8 cellular contexts compared by ENCODE assay signal in genomic region chr6:28489366-28490190, GRCh38. TPM values are rescaled to one million over a fixed set of nuclear protein-coding genes. Genes with fewer than 3 reads are reported as not detected.
DNase-seq lines count a peak whose midpoint lies in the region; ATAC-seq lines count a peak whose summit lies in the region.

No MANE protein-coding gene starts in this region.

- H3K4me3 Mint-ChIP-seq in activated T-cell treated with anti-CD3 and anti-CD28 coated beads, Interleukin-2, amount 50 U/mL, for 72 hours: peak overlapping the region; percentile 90 to 91

- H3K79me1 ChIP-seq in trophoblast cell (ENCODE audit: low read length): peaks cover 3% of the 10 kb centered on the region

- peaks cover 30% of the 10 kb centered on the region for H3K4me1 Mint-ChIP-seq in activated T-cell treated with anti-CD3 and anti-CD28 coated beads, Interleukin-2, amount 50 U/mL, for 72 hours (ENCODE audit: low read depth)

- DNase-seq in DMS 273 (lab: John Stamatoyannopoulos, UW; ENCODE audit: unreplicated experiment) (peak; percentile 90), GM23248 (peak; percentile 75), NCI-H1694 treated with DMSO at 0.1 percent for 48 hours (lab: John Stamatoyannopoulos, UW) (peak; percentile 33), glomerular visceral epithelial cell (ENCODE audit: extremely low spot score) (peak; percentile 16), trophoblast cell (peak; percentile 77 to 86), DMS53 (lab: John Stamatoyannopoulos, UW) (no peak), NCI-H146 treated with DMSO at 0.1 percent for 48 hours (lab: John Stamatoyannopoulos, UW; ENCODE audit: unreplicated experiment) (no peak)
- DNase-seq in activated T-cell treated with anti-CD3 and anti-CD28 coated beads, Interleukin-2, amount 50 U/mL, for 72 hours: peak; percentile 62 to 69

- WGBS in GM23248 (ENCODE audit: low coverage in 1 of 2, low lambda C conversion rate in 2 of 2, missing lambda C conversion rate in 2 of 2), 2 experiments: 4 to 8% methylated on average over 33 to 40 of the region's 40 CpGs
- no CpG with 5 or more reads among the region's 40 CpGs for WGBS in trophoblast cell (ENCODE audit: extremely low coverage, insufficient coverage, insufficient read length)

- H4K12ac ChIP-seq in trophoblast cell (ENCODE audit: low read depth, low read length): peak overlapping the region; percentile 21

- H4K8ac ChIP-seq in trophoblast cell (ENCODE audit: low read depth, low read length): peak overlapping the region; percentile 48

- peak overlapping the region; percentile 99 for H3K27ac Mint-ChIP-seq in activated T-cell treated with anti-CD3 and anti-CD28 coated beads, Interleukin-2, amount 50 U/mL, for 72 hours

- H3K4me2 ChIP-seq in GM23248 (ENCODE audit: unreplicated experiment) (peak overlapping the region; percentile 88), trophoblast cell (ENCODE audit: low read length) (peak overlapping the region; percentile 71)

- no peak overlapping the region for H3K27ac ChIP-seq in GM23248
- peak overlapping the region; percentile 57 for H3K27ac ChIP-seq in trophoblast cell (ENCODE audit: low read depth, low read length)

- ATAC-seq in activated T-cell treated with anti-CD3 and anti-CD28 coated beads, Interleukin-2, amount 50 U/mL, for 72 hours (replicated peaks in 1 of 2): peak; percentile 85 to 88

- no peaks in the 10 kb centered on the region for H3K9me3 Mint-ChIP-seq in activated T-cell treated with anti-CD3 and anti-CD28 coated beads, Interleukin-2, amount 50 U/mL, for 72 hours

- H3K36me3 ChIP-seq in GM23248 (ENCODE audit: low read depth) (no peaks in the 10 kb centered on the region), trophoblast cell (ENCODE audit: control insufficient read depth in 1 of 2, insufficient read depth in 2 of 2, low read length in 2 of 2) (no peaks in the 10 kb centered on the region)

- H3K14ac ChIP-seq in trophoblast cell (ENCODE audit: low read length): peak overlapping the region; percentile 7

- H3K4me3 ChIP-seq in GM23248 (peak overlapping the region; percentile 88), trophoblast cell (ENCODE audit: low read depth, low read length) (peak overlapping the region; percentile 71)

- H3K4ac ChIP-seq in trophoblast cell (ENCODE audit: low read depth, low read length): no peak overlapping the region

- H2BK5ac ChIP-seq in trophoblast cell (ENCODE audit: low read depth, low read length, poor library complexity): peak overlapping the region; percentile 32

- H3K27me3 ChIP-seq in GM23248 (replicated peaks; ENCODE audit: insufficient read depth) (peaks cover 4% of the 10 kb centered on the region; the same call in 1 of the 2 replicates), trophoblast cell (ENCODE audit: insufficient read depth, low read length) (no peaks in the 10 kb centered on the region)

- H2AFZ ChIP-seq in GM23248: peak overlapping the region; percentile 98
- peak overlapping the region; percentile 82 for H2AFZ ChIP-seq in trophoblast cell (ENCODE audit: insufficient read depth, low read length, poor library complexity)

- no peaks in the 10 kb centered on the region for H4K20me1 ChIP-seq in GM23248 (ENCODE audit: insufficient read depth)

- peak overlapping the region; percentile 11 for H4K91ac ChIP-seq in trophoblast cell (ENCODE audit: low read depth, low read length)

- H2BK120ac ChIP-seq in trophoblast cell (ENCODE audit: insufficient read depth, low read length, poor library complexity): no peak overlapping the region

- no peak overlapping the region for H3K18ac ChIP-seq in trophoblast cell (ENCODE audit: low read length)

- in situ Hi-C loops in GM23248 (cut with MboI): no loop called here

- H3K79me2 ChIP-seq in GM23248 (ENCODE audit: insufficient read depth) (no peaks in the 10 kb centered on the region), trophoblast cell (ENCODE audit: control insufficient read depth, insufficient read depth, low read length, poor library complexity) (no peaks in the 10 kb centered on the region)

- no peaks in the 10 kb centered on the region; the same call in 1 of the 2 replicates for H3F3A ChIP-seq in GM23248 (ENCODE audit: insufficient read depth)

- no peak overlapping the region for H2BK12ac ChIP-seq in trophoblast cell (ENCODE audit: low read length)

- no peaks in the 10 kb centered on the region for H3K4me1 ChIP-seq in GM23248 (ENCODE audit: insufficient read depth)
- peaks cover 0 to 2% of the 10 kb centered on the region in 2 experiments for H3K4me1 ChIP-seq in trophoblast cell (ENCODE audit: control insufficient read depth in 1 of 2, insufficient read depth in 2 of 2, low read length in 2 of 2)

- no peaks in the 10 kb centered on the region for H3K9me2 ChIP-seq in GM23248 (ENCODE audit: insufficient read depth)

- peaks cover 57% of the 10 kb centered on the region for H3K27me3 Mint-ChIP-seq in activated T-cell treated with anti-CD3 and anti-CD28 coated beads, Interleukin-2, amount 50 U/mL, for 72 hours (ENCODE audit: low read depth)

- H2AK5ac ChIP-seq in trophoblast cell (ENCODE audit: low read length): no peak overlapping the region

- H3K36me3 Mint-ChIP-seq in activated T-cell treated with anti-CD3 and anti-CD28 coated beads, Interleukin-2, amount 50 U/mL, for 72 hours (ENCODE audit: insufficient read depth in 2 of 2): no peaks in the 10 kb centered on the region

- H3K23ac ChIP-seq in trophoblast cell (ENCODE audit: low read length): no peak overlapping the region

- H3K9me3 ChIP-seq in GM23248 (ENCODE audit: low read depth): no peaks in the 10 kb centered on the region
- no peaks in the 10 kb centered on the region for H3K9me3 ChIP-seq in trophoblast cell (ENCODE audit: insufficient read depth, low read depth, low read length)

- H3K9ac ChIP-seq in GM23248: peak overlapping the region; percentile 79
- H3K9ac ChIP-seq in trophoblast cell (ENCODE audit: low read length): peak overlapping the region; percentile 30

RNA-seq across cellular contexts. Expression of gene GPX6, which starts 26.0 kb away (rescaled TPM):
- total RNA-seq in GM23248 (2014; rRNA removed; shearing (Covaris generic)): not detected in 2 replicates
- not detected in 2 replicates for polyA plus RNA-seq in GM23248 (2016; fragmentation: Nextera tagmentation; extraction: Ambion mirVana)
- not detected for total RNA-seq in activated T-cell treated with anti-CD3 and anti-CD28 coated beads, Interleukin-2, amount 50 U/mL, for 72 hours
- polyA plus RNA-seq in trophoblast cell (2013): not detected in 2 replicates

RNA-seq across cellular contexts. Expression of gene GPX5, which starts 36.1 kb away (rescaled TPM):
- not detected in 2 replicates for total RNA-seq in GM23248 (2014; rRNA removed; shearing (Covaris generic))
- not detected in 2 replicates for polyA plus RNA-seq in GM23248 (2016; fragmentation: Nextera tagmentation; extraction: Ambion mirVana)
- not detected for total RNA-seq in activated T-cell treated with anti-CD3 and anti-CD28 coated beads, Interleukin-2, amount 50 U/mL, for 72 hours
- polyA plus RNA-seq in trophoblast cell (2013): 0.38 and 0.47 TPM in 2 replicates

RNA-seq across cellular contexts. Expression of gene ZSCAN23, which starts 46.3 kb away (rescaled TPM):
- 0.32 and 0.51 TPM in 2 replicates for total RNA-seq in GM23248 (2014; rRNA removed; shearing (Covaris generic))
- polyA plus RNA-seq in GM23248 (2016; fragmentation: Nextera tagmentation; extraction: Ambion mirVana): 0.13 and 0.84 TPM in 2 replicates
- total RNA-seq in activated T-cell treated with anti-CD3 and anti-CD28 coated beads, Interleukin-2, amount 50 U/mL, for 72 hours: 1 to 10 TPM; 2.5 to 4.3 TPM
- polyA plus RNA-seq in trophoblast cell (2013): 0.68 and 1.2 TPM in 2 replicates

Comparison
In these comparisons a context has a peak if more than half of its experiments do, and no peak if none do; other contexts are left out.
1. DNase-seq: peak in DMS 273 (single experiment), GM23248 (single experiment), NCI-H1694 treated with DMSO at 0.1 percent for 48 hours (single experiment), activated T-cell treated with anti-CD3 and anti-CD28 coated beads, Interleukin-2, amount 50 U/mL, for 72 hours (2 of 2), glomerular visceral epithelial cell (single experiment) and trophoblast cell (2 of 2); none in DMS53 (single experiment) and NCI-H146 treated with DMSO at 0.1 percent for 48 hours (single experiment).